12 cellular contexts compared by ENCODE assay signal in genomic region chr14:79281244-79282199, GRCh38.
A peak's percentile ranks its signal among the peaks of the same experiment; 100 is the strongest.
DNase-seq lines count a peak whose midpoint lies in the region; ATAC-seq and TF ChIP-seq lines count a peak whose summit lies in the region.
"Had no signal": no experiment of that assay in that cellular context is flagged by ENCODE, and none has a peak within 500 bp of the region (broad histone marks: within the 10 kb centered on the region; RNA-seq: fewer than 3 reads in every experiment).

No MANE protein-coding gene starts in this region.

- TF ChIP-seq CTCF in left ventricle myocardium inferior (IDR thresholded peaks at IDR 0.05; ENCODE audit: borderline replicate concordance) (no peak), nephron progenitor cell (IDR thresholded peaks at IDR 0.05) (no peak), Calu3 (IDR thresholded peaks at IDR 0.05; ENCODE audit: unreplicated experiment) (no peak)

- ATAC-seq in sciatic nerve (no peak), HG02588 (IDR thresholded peaks at IDR 0.05; ENCODE audit: unreplicated experiment) (no peak), GM18498 (IDR thresholded peaks at IDR 0.05; ENCODE audit: unreplicated experiment) (no peak)
- ATAC-seq: esophagus mucosa, HCT116 had no signal

- H3K27me3 ChIP-seq in left ventricle myocardium inferior (ENCODE audit: low read depth) = peaks cover 90% of the 10 kb centered on the region

- peak overlapping the region; percentile 92 for H3K4me3 Mint-ChIP-seq in nephron progenitor cell
- no peak overlapping the region for H3K4me3 Mint-ChIP-seq in Calu3 (ENCODE audit: low read depth, unreplicated experiment)

- no TSS peak for BruUV-seq in Calu3 (replicated peaks; lab: Mats Ljungman, UMichigan)

- no peaks in the 10 kb centered on the region for H3K36me3 ChIP-seq in left ventricle myocardium inferior

- no peak overlapping the region for H3K27ac ChIP-seq in left ventricle myocardium inferior (replicated peaks)

- DNase-seq in left ventricle myocardium inferior (no peak), cardiac septum (ENCODE audit: low spot score) (no peak), cerebellar cortex (ENCODE audit: low spot score) (peak; percentile 40), nephron progenitor cell (peak; percentile 33), sciatic nerve (ENCODE audit: low spot score) (no peak), Calu3 (no peak)
- DNase-seq: activated T-cell treated with anti-CD3 and anti-CD28 coated beads, Interleukin-2, amount 50 U/mL, for 48 hours; stimulated activated CD4-positive, alpha-beta T cell treated with anti-CD3 and anti-CD28 coated beads, Interleukin-4, amount 100 ng/mL, for 4 hours had no signal

- peak overlapping the region; percentile 64 for H3K4me3 ChIP-seq in left ventricle myocardium inferior

- CTCF ChIA-PET in Calu3 (lab: Charles Lee) = interaction anchor here (0.7 kb wide), 1 partner anchor 429 kb away, joined by 6 read pairs; no protein-coding TSS in a partner anchor

- H3K27ac Mint-ChIP-seq in nephron progenitor cell (peak overlapping the region; percentile 37), Calu3 (ENCODE audit: unreplicated experiment) (no peak overlapping the region)

- intact Hi-C loops in left ventricle myocardium inferior (cut with micrococcal nuclease) (no loop called here), cardiac septum (cut with DNase I) (no loop called here), sciatic nerve (cut with DNase I) (no loop called here), Calu3 (cut with micrococcal nuclease; ENCODE audit: unreplicated experiment) (no loop called here)

- no peaks in the 10 kb centered on the region for H3K36me3 Mint-ChIP-seq in nephron progenitor cell (ENCODE audit: low read depth)
- H3K36me3 Mint-ChIP-seq in Calu3 (ENCODE audit: insufficient read depth, unreplicated experiment) = no peaks in the 10 kb centered on the region

- no peaks in the 10 kb centered on the region for H3K9me3 ChIP-seq in left ventricle myocardium inferior (replicated peaks)

- peaks cover 30% of the 10 kb centered on the region for H3K27me3 Mint-ChIP-seq in nephron progenitor cell (ENCODE audit: low read depth, poor library complexity)
- H3K27me3 Mint-ChIP-seq in Calu3 (ENCODE audit: unreplicated experiment) = peaks cover 19% of the 10 kb centered on the region

- H3K4me1 Mint-ChIP-seq in nephron progenitor cell (peaks cover 67% of the 10 kb centered on the region), Calu3 (ENCODE audit: low read depth, unreplicated experiment) (no peaks in the 10 kb centered on the region)

- H3K9me3 Mint-ChIP-seq in nephron progenitor cell = no peaks in the 10 kb centered on the region
- peaks cover 3% of the 10 kb centered on the region for H3K9me3 Mint-ChIP-seq in Calu3 (ENCODE audit: low read depth, unreplicated experiment)

- H3K4me1 ChIP-seq in left ventricle myocardium inferior = peaks cover 21% of the 10 kb centered on the region

Comparison
In these comparisons a context has a peak if more than half of its experiments do, and no peak if none do; other contexts are left out.
1. DNase-seq: peak in cerebellar cortex (single experiment) and nephron progenitor cell (single experiment); none in left ventricle myocardium inferior (single experiment), cardiac septum (single experiment), sciatic nerve (single experiment) and Calu3 (single experiment).